8 cellular contexts compared by ENCODE assay signal in the genomic region with DNA sequence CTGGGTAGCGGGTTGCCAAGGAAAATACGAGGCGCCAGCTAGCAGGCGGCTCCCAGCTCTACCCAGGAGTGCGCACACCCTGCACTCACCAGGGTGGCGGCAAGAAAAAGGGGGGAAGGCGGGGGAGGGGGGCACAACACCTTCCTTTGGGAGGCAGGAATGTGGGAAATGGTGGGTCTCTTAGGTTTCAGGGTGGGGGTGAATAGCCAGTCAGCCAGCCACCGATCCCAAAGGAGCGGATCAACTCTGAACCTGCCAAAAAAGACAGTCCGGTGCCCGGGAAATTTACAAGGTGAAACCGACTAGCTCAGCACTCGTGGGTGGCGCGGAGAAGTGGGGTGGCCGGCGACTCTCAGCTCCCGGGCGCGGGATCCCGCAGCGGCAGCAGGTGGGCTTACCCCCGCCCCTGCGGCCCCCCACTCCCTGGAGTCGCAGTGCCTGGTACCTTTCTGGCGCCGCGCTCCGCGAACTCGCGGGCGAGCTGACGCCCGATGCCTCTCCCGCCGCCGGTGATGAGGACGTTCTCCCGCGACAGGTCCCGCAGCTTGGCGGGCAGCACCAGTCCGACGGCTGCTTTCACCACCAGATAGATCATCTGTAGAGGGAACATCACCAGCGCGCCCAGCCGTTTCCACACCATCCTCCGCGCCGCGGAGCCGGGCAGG. TPM values are rescaled to one million over a fixed set of nuclear protein-coding genes. Genes with fewer than 3 reads are reported as not detected.
DNase-seq lines count a peak whose midpoint lies in the region; ATAC-seq, FAIRE-seq and TF ChIP-seq lines count a peak whose summit lies in the region.

No MANE protein-coding gene starts in this region.

- no peaks in the 10 kb centered on the region for H3K9me3 Mint-ChIP-seq in stimulated activated effector memory CD8-positive, alpha-beta T cell treated with anti-CD3 and anti-CD28 coated beads, Interleukin-12 subunit alpha, Interleukin-12 subunit beta, amount 100 ng/mL, for 72 hours

- H3K9me1 ChIP-seq in keratinocyte (ENCODE audit: control insufficient read depth, extremely low read depth, insufficient read depth, low read length) = peaks cover 2% of the 10 kb centered on the region

- H3K9me3 ChIP-seq in NT2/D1 (ENCODE audit: insufficient read depth, low read length) (no peaks in the 10 kb centered on the region), keratinocyte (ENCODE audit: control insufficient read depth, low read depth, low read length) (no peaks in the 10 kb centered on the region)

- peaks cover 81% of the 10 kb centered on the region for H3K36me3 Mint-ChIP-seq in stimulated activated effector memory CD8-positive, alpha-beta T cell treated with anti-CD3 and anti-CD28 coated beads, Interleukin-12 subunit alpha, Interleukin-12 subunit beta, amount 100 ng/mL, for 72 hours

- H4K20me1 ChIP-seq in keratinocyte (ENCODE audit: control insufficient read depth, extremely low read depth, insufficient read depth, low read length) = no peaks in the 10 kb centered on the region

- H3K9ac ChIP-seq in NT2/D1 (ENCODE audit: insufficient read length, low read depth) (peak overlapping the region; percentile 95), keratinocyte (ENCODE audit: control insufficient read depth, extremely low read depth, insufficient read depth, low read length) (peak overlapping the region; percentile 95)

- peak; percentile 54 for DNase-seq in D341Med (ENCODE audit: low spot score)
- DNase-seq in NT2/D1 (ENCODE audit: low read depth, low spot score) = no peak
- no peak for DNase-seq in astrocyte of the spinal cord (ENCODE audit: low read depth, low spot score)
- no peak for DNase-seq in keratinocyte (ENCODE audit: low read depth, low spot score)
- DNase-seq in stimulated activated effector memory CD8-positive, alpha-beta T cell treated with anti-CD3 and anti-CD28 coated beads, Interleukin-12 subunit alpha, Interleukin-12 subunit beta, amount 100 ng/mL, for 72 hours (ENCODE audit: low spot score in 2 of 2) = peak in 1 of 2 donors; percentile 67
- DNase-seq in GF-D8 (lab: John Stamatoyannopoulos, UW) = no peak

- H3K27me3 ChIP-seq in NT2/D1 (ENCODE audit: insufficient read depth, insufficient read length) (no peaks in the 10 kb centered on the region), keratinocyte (ENCODE audit: control insufficient read depth, extremely low read depth, insufficient read depth, low read length) (no peaks in the 10 kb centered on the region)

- peak overlapping the region; percentile 100 for H3K27ac ChIP-seq in keratinocyte (ENCODE audit: control insufficient read depth, insufficient read depth, low read length)

- in situ Hi-C loops in astrocyte of the spinal cord (cut with HindIII; ENCODE audit: low sequenced_read_pairs) = no loop called here

- peak overlapping the region; percentile 96 for H3K27ac Mint-ChIP-seq in stimulated activated effector memory CD8-positive, alpha-beta T cell treated with anti-CD3 and anti-CD28 coated beads, Interleukin-12 subunit alpha, Interleukin-12 subunit beta, amount 100 ng/mL, for 72 hours

- FAIRE-seq in keratinocyte (lab: Jason Lieb, UNC) = no peak

- peaks cover 80% of the 10 kb centered on the region for H3K4me1 Mint-ChIP-seq in stimulated activated effector memory CD8-positive, alpha-beta T cell treated with anti-CD3 and anti-CD28 coated beads, Interleukin-12 subunit alpha, Interleukin-12 subunit beta, amount 100 ng/mL, for 72 hours

- H3K4me3 ChIP-seq in NT2/D1 (ENCODE audit: insufficient read length, low read depth) (peak overlapping the region; percentile 76), astrocyte of the spinal cord (ENCODE audit: low read depth, low read length) (peak overlapping the region; percentile 82), keratinocyte (ENCODE audit: control insufficient read depth in 2 of 3, extremely low read depth in 1 of 3, insufficient read depth in 2 of 3, low read depth in 1 of 3, low read length in 3 of 3) (peak overlapping the region; percentile 76 to 90 (median 85))

- peaks cover 10% of the 10 kb centered on the region for H3K36me3 ChIP-seq in NT2/D1 (ENCODE audit: insufficient read depth, insufficient read length, low read length)
- H3K36me3 ChIP-seq in keratinocyte (ENCODE audit: control insufficient read depth in 2 of 2, extremely low read depth in 1 of 2, insufficient read depth in 2 of 2, low read length in 2 of 2) = peaks cover 0 to 1% of the 10 kb centered on the region in 2 experiments

- no peak for TF ChIP-seq CTCF in astrocyte of the spinal cord (IDR thresholded peaks at IDR 0.05; ENCODE audit: low read depth, low read length)
- no peak for TF ChIP-seq CTCF in keratinocyte (optimal IDR thresholded peaks at IDR 0.05 in 1 of 3, IDR thresholded peaks at IDR 0.05 in 1 of 3, conservative IDR thresholded peaks at IDR 0.05 in 1 of 3; ENCODE audit: extremely low read depth in 1 of 3, insufficient read depth in 2 of 3, low read length in 3 of 3)

- peaks cover 23% of the 10 kb centered on the region for H3K79me2 ChIP-seq in keratinocyte (ENCODE audit: control insufficient read depth, insufficient read depth, low read length)

- H3K4me2 ChIP-seq in keratinocyte (ENCODE audit: control insufficient read depth, extremely low read depth, insufficient read depth, low read depth, low read length) = peak overlapping the region; percentile 100

- peak overlapping the region; percentile 66 for H2AFZ ChIP-seq in keratinocyte (ENCODE audit: control insufficient read depth, low read length)

- no peak for ATAC-seq in stimulated activated effector memory CD8-positive, alpha-beta T cell treated with anti-CD3 and anti-CD28 coated beads, Interleukin-12 subunit alpha, Interleukin-12 subunit beta, amount 100 ng/mL, for 72 hours
- no peak for ATAC-seq in GM21737 (IDR thresholded peaks at IDR 0.05; ENCODE audit: unreplicated experiment)
- no peak for ATAC-seq in HG02870 (IDR thresholded peaks at IDR 0.05; ENCODE audit: unreplicated experiment)

- dilution Hi-C loops in keratinocyte (cut with MboI; ENCODE audit: extremely low pct_ligation_motif_present, low sequenced_read_pairs) = no loop called here

- peak overlapping the region; percentile 98 for H3K4me3 Mint-ChIP-seq in stimulated activated effector memory CD8-positive, alpha-beta T cell treated with anti-CD3 and anti-CD28 coated beads, Interleukin-12 subunit alpha, Interleukin-12 subunit beta, amount 100 ng/mL, for 72 hours

- H3K4me1 ChIP-seq in NT2/D1 (ENCODE audit: insufficient read depth, insufficient read length) = peaks cover 8% of the 10 kb centered on the region
- H3K4me1 ChIP-seq in keratinocyte (ENCODE audit: control insufficient read depth, extremely low read depth, insufficient read depth, low read length) = peaks cover 35% of the 10 kb centered on the region

RNA-seq across cellular contexts. Expression of gene DHRS3, which starts 1.2 kb away (rescaled TPM):
- polyA plus RNA-seq in keratinocyte = 10.7 to 15.3 TPM (median 14.1 TPM) in 3 replicates
- 18.5 TPM for polyA plus RNA-seq in keratinocyte (2011; ENCODE audit: low read depth)
- polyA plus RNA-seq in keratinocyte (2011; cell fraction: cytosol; rRNA removed) = 6.6 and 7.5 TPM in 2 replicates
- 18.7 and 18.8 TPM in 2 replicates for polyA plus RNA-seq in keratinocyte (2011; cell fraction: nucleus; rRNA removed)
- polyA plus RNA-seq in keratinocyte (2012; ENCODE audit: low replicate concordance) = 16.1 and 20.2 TPM in 2 replicates
- 21.3 to 43.0 TPM (median 32.1 TPM) in 3 replicates for polyA minus RNA-seq in keratinocyte
- polyA minus RNA-seq in keratinocyte (2011; cell fraction: cytosol; rRNA and poly(A)+ RNA removed) = 12.5 TPM
- 11.9 and 16.2 TPM in 2 replicates for polyA minus RNA-seq in keratinocyte (2011; cell fraction: nucleus; rRNA and poly(A)+ RNA removed)

RNA-seq across cellular contexts. Expression of gene AADACL4, which starts 27.0 kb away (rescaled TPM):
- not detected in 3 replicates for polyA plus RNA-seq in keratinocyte
- not detected for polyA plus RNA-seq in keratinocyte (2011; ENCODE audit: low read depth)
- not detected in 2 replicates for polyA plus RNA-seq in keratinocyte (2011; cell fraction: cytosol; rRNA removed)
- polyA plus RNA-seq in keratinocyte (2011; cell fraction: nucleus; rRNA removed) = not detected in 2 replicates
- not detected in 2 replicates for polyA plus RNA-seq in keratinocyte (2012; ENCODE audit: low replicate concordance)
- not detected in 3 replicates for polyA minus RNA-seq in keratinocyte
- not detected for polyA minus RNA-seq in keratinocyte (2011; cell fraction: cytosol; rRNA and poly(A)+ RNA removed)
- polyA minus RNA-seq in keratinocyte (2011; cell fraction: nucleus; rRNA and poly(A)+ RNA removed) = not detected in 2 replicates
